23 cellular contexts compared by ENCODE assay signal in the genomic region with DNA sequence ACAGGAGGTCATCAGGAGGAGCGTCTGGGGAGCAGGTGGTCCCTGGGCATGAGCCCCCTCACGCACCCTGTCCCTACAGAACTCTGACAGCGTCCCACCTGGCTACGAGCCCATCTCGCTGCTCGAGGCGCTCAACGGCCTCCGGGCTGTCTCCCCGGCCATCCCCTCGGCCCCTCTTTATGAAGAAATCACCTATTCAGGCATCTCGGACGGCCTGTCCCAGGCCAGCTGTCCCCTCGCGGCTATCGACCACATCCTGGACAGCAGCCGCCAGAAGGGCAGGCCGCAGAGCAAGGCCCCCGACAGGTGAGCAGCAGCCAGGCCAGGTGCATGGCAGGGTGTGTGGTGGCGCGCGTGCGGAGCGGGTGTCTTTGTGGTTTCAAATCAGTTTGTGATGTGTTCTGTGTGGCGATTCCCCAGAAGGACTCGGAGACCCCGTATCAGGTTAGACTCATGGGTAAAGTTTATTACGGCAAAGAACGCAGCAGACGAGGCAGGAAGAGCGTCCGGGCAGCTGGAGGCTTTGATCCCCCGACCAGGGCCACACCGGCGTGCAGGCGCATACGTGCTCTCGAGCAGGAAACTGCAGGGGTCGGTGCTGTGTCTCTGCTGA. TPM values are rescaled to one million over a fixed set of nuclear protein-coding genes. Genes with fewer than 3 reads are reported as not detected.
DNase-seq lines count a peak whose midpoint lies in the region; ATAC-seq and TF ChIP-seq lines count a peak whose summit lies in the region.
"Had no signal": no experiment of that assay in that cellular context is flagged by ENCODE, and none has a peak within 500 bp of the region (broad histone marks: within the 10 kb centered on the region; RNA-seq: fewer than 3 reads in every experiment).

No MANE protein-coding gene starts in this region.

- no peaks in the 10 kb centered on the region for H3K36me3 ChIP-seq in ovary

- TF ChIP-seq CTCF in RWPE1 (conservative IDR thresholded peaks at IDR 0.05; ENCODE audit: low read depth) (no peak), dorsolateral prefrontal cortex (IDR thresholded peaks at IDR 0.05 in 54 of 56, conservative IDR thresholded peaks at IDR 0.05 in 2 of 56; ENCODE audit: low read depth in 1 of 56, partially characterized antibody in 56 of 56) (no peak), ovary (IDR thresholded peaks at IDR 0.05) (no peak)

- no peaks in the 10 kb centered on the region for H3K9me3 Mint-ChIP-seq in activated naive CD4-positive, alpha-beta T cell treated with anti-CD3 and anti-CD28 coated beads for 36 hours
- H3K9me3 Mint-ChIP-seq: CD4-positive, CD25-positive, alpha-beta regulatory T cell; memory B cell; natural killer cell treated with Interleukin-12 subunit alpha and Interleukin-12 subunit beta and Interleukin-15 and Interleukin-18, amount 100 ng/mL, for 72 hours; stimulated activated naive B cell treated with anti-CD40 and anti-IgM and Interleukin-4, amounts not matched to agents 10 μg/mL and 1 μg/mL and 100 μg/mL, for 72 hours; T-helper 1 cell treated with Interleukin-12 subunit alpha and Interleukin-12 subunit beta and Interleukin-4 antibody, amounts not matched to agents 30 μg/mL and 1 μg/mL, for 36 hours had no signal

- H3K27me3 Mint-ChIP-seq in activated naive CD4-positive, alpha-beta T cell treated with anti-CD3 and anti-CD28 coated beads for 36 hours (ENCODE audit: low read depth) = no peaks in the 10 kb centered on the region
- H3K27me3 Mint-ChIP-seq: CD4-positive, CD25-positive, alpha-beta regulatory T cell; memory B cell; natural killer cell treated with Interleukin-12 subunit alpha and Interleukin-12 subunit beta and Interleukin-15 and Interleukin-18, amount 100 ng/mL, for 72 hours; stimulated activated naive B cell treated with anti-CD40 and anti-IgM and Interleukin-4, amounts not matched to agents 10 μg/mL and 1 μg/mL and 100 μg/mL, for 72 hours had no signal

- no peaks in the 10 kb centered on the region for H3K9me3 ChIP-seq in ovary
- H3K9me3 ChIP-seq: upper lobe of left lung had no signal

- no peak for TF ChIP-seq POLR2A in ovary (IDR thresholded peaks at IDR 0.05)

- peaks cover 13% of the 10 kb centered on the region for H3K4me1 Mint-ChIP-seq in activated naive CD4-positive, alpha-beta T cell treated with anti-CD3 and anti-CD28 coated beads for 36 hours (ENCODE audit: low read depth)

- 89 to 91% (median 91%) methylated on average over 39 of the region's 39 CpGs for WGBS in ovary, 3 donors

- DNase-seq in activated naive CD4-positive, alpha-beta T cell treated with anti-CD3 and anti-CD28 coated beads for 36 hours = no peak
- no peak for DNase-seq in activated naive CD4-positive, alpha-beta T cell treated with anti-CD3 and anti-CD28 coated beads, Interleukin-2, amount 50 U/mL, for 16 hours
- DNase-seq in RWPE1 (ENCODE audit: low spot score) (no peak), dorsolateral prefrontal cortex (no peak), ovary (peak in 3 of 5 donors; percentile 47 to 63 (median 47)), NCI-H128 (lab: John Stamatoyannopoulos, UW; ENCODE audit: unreplicated experiment) (no peak)
- DNase-seq in activated CD8-positive, alpha-beta memory T cell treated with anti-CD3 and anti-CD28 coated beads, Interleukin-2, amount 50 U/mL, for 4 hours = no peak
- DNase-seq: activated CD4-positive, alpha-beta T cell treated with anti-CD3 and anti-CD28 coated beads for 1 hour; activated T-cell treated with anti-CD3 and anti-CD28 coated beads for 4 hours; DMS53; effector CD4-positive, alpha-beta T cell; NCI-H1092 treated with DMSO at 0.1 percent for 48 hours; NCI-H524; SHP77 treated with DMSO at 0.1 percent for 48 hours; stimulated activated CD4-positive, alpha-beta T cell treated with anti-CD3 and anti-CD28 coated beads, Interleukin-15, amount 100 ng/mL, for 24 hours; stimulated activated naive B cell treated with anti-CD40 and anti-IgM and Interleukin-4, amounts not matched to agents 10 μg/mL and 1 μg/mL and 100 μg/mL, for 72 hours had no signal

- intact Hi-C loops in activated naive CD4-positive, alpha-beta T cell treated with anti-CD3 and anti-CD28 coated beads for 36 hours (cut with micrococcal nuclease) = no loop called here
- intact Hi-C loops in dorsolateral prefrontal cortex (cut with DNase I) (loop anchor here (2.0 to 10.0 kb wide), 3 partner anchors 57 to 167 kb away; a partner anchor contains a TSS), ovary (cut with DNase I) (no loop called here)

- CTCF ChIA-PET in activated naive CD4-positive, alpha-beta T cell treated with anti-CD3 and anti-CD28 coated beads for 36 hours (lab: Charles Lee) = interaction anchor here (1.1 kb wide), 1 partner anchor 10 kb away, joined by 3 read pairs; no protein-coding TSS in a partner anchor
- CTCF ChIA-PET in RWPE1 (lab: Yijun Ruan, JAX) = interaction anchor here (0.6 kb wide), 1 partner anchor 31 kb away, joined by 5 read pairs; no protein-coding TSS in a partner anchor

- no peak for ATAC-seq in GM21723 (IDR thresholded peaks at IDR 0.05; ENCODE audit: unreplicated experiment)
- ATAC-seq: natural killer cell treated with Interleukin-12 subunit alpha and Interleukin-12 subunit beta and Interleukin-15 and Interleukin-18, amount 100 ng/mL, for 72 hours; stimulated activated naive B cell treated with anti-CD40 and anti-IgM and Interleukin-4, amounts not matched to agents 10 μg/mL and 1 μg/mL and 100 μg/mL, for 72 hours had no signal

- H3K4me1 ChIP-seq in ovary (ENCODE audit: insufficient read depth) = peaks cover 5% of the 10 kb centered on the region

- H3K27me3 ChIP-seq in dorsolateral prefrontal cortex = no peaks in the 10 kb centered on the region
- H3K27me3 ChIP-seq in ovary = no peaks in the 10 kb centered on the region
- H3K27me3 ChIP-seq: cardiac muscle cell, upper lobe of left lung had no signal

- H3K4me3 Mint-ChIP-seq in activated naive CD4-positive, alpha-beta T cell treated with anti-CD3 and anti-CD28 coated beads for 36 hours = no peak overlapping the region
- H3K4me3 Mint-ChIP-seq: memory B cell; natural killer cell treated with Interleukin-12 subunit alpha and Interleukin-12 subunit beta and Interleukin-15 and Interleukin-18, amount 100 ng/mL, for 72 hours; stimulated activated naive B cell treated with anti-CD40 and anti-IgM and Interleukin-4, amounts not matched to agents 10 μg/mL and 1 μg/mL and 100 μg/mL, for 72 hours; T-helper 1 cell treated with Interleukin-12 subunit alpha and Interleukin-12 subunit beta and Interleukin-4 antibody, amounts not matched to agents 30 μg/mL and 1 μg/mL, for 36 hours had no signal

- peak overlapping the region; percentile 80 for H3K27ac Mint-ChIP-seq in activated naive CD4-positive, alpha-beta T cell treated with anti-CD3 and anti-CD28 coated beads for 36 hours
- H3K27ac Mint-ChIP-seq: memory B cell had no signal

- POLR2A ChIA-PET in RWPE1 (lab: Yijun Ruan, JAX; ENCODE audit: low non-redundant PET) = no interaction called here

- H3K27ac ChIP-seq in RWPE1 (peak overlapping the region; percentile 99), dorsolateral prefrontal cortex (peak overlapping the region in 41 of 59 donors; percentile 20 to 88 (median 71)), ovary (peak overlapping the region in 1 of 2 donors; percentile 75)

- no peak for TF ChIP-seq EP300 in ovary (IDR thresholded peaks at IDR 0.05)

- H3K4me3 ChIP-seq in dorsolateral prefrontal cortex = peak overlapping the region in 3 of 59 donors; percentile 49 to 56 (median 49)
- no peak overlapping the region for H3K4me3 ChIP-seq in ovary
- H3K4me3 ChIP-seq: cardiac muscle cell had no signal

- peaks cover 2% of the 10 kb centered on the region for H3K36me3 Mint-ChIP-seq in activated naive CD4-positive, alpha-beta T cell treated with anti-CD3 and anti-CD28 coated beads for 36 hours (ENCODE audit: low read depth)
- H3K36me3 Mint-ChIP-seq: natural killer cell treated with Interleukin-12 subunit alpha and Interleukin-12 subunit beta and Interleukin-15 and Interleukin-18, amount 100 ng/mL, for 72 hours had no signal

RNA-seq across cellular contexts. Expression of a gene that starts 11.8 kb away (rescaled TPM):
- 10 to 100 TPM; 20.0 to 20.7 TPM for total RNA-seq in activated naive CD4-positive, alpha-beta T cell treated with anti-CD3 and anti-CD28 coated beads for 36 hours
- total RNA-seq in dorsolateral prefrontal cortex = 10 to 100 TPM; 29.9 to 65.8 (median 39.8) TPM
- total RNA-seq in ovary = 10 to 100 TPM; 19.4 to 33.1 (median 28.0) TPM
- polyA plus RNA-seq in ovary = 10 to 100 TPM in 1 of 2 donors, 1 to 10 TPM in 1; 8.1 to 33.6 TPM

RNA-seq across cellular contexts. Expression of a gene that starts 52.5 kb away (rescaled TPM):
- 10 to 100 TPM in 1 of 2 experiments, 1 to 10 TPM in 1; 8.2 to 11.7 TPM for total RNA-seq in activated naive CD4-positive, alpha-beta T cell treated with anti-CD3 and anti-CD28 coated beads for 36 hours
- total RNA-seq in dorsolateral prefrontal cortex (10 to 100 TPM; 28.1 to 66.1 (median 44.0) TPM), ovary (10 to 100 TPM; 19.8 to 37.4 (median 32.3) TPM)
- 10 to 100 TPM in 1 of 2 donors, 1 to 10 TPM in 1; 6.7 to 26.0 TPM for polyA plus RNA-seq in ovary

RNA-seq across cellular contexts. Expression of a gene that starts 52.8 kb away (rescaled TPM):
- under 1 TPM in 1 of 2 experiments, not detected in 1; 0.07 TPM for total RNA-seq in activated naive CD4-positive, alpha-beta T cell treated with anti-CD3 and anti-CD28 coated beads for 36 hours
- total RNA-seq in dorsolateral prefrontal cortex (1 to 10 TPM in 92 of 120 experiments, under 1 TPM in 28; 0.23 to 4.7 (median 1.5) TPM), ovary (1 to 10 TPM in 6 of 7 donors, under 1 TPM in 1; 0.48 to 9.1 (median 1.5) TPM)
- polyA plus RNA-seq in ovary = 1 to 10 TPM in 1 of 2 donors, under 1 TPM in 1; 0.35 to 1.2 TPM
- total RNA-seq: CD4-positive, CD25-positive, alpha-beta regulatory T cell had no signal

RNA-seq across cellular contexts. Expression of a gene that starts 57.0 kb away (rescaled TPM):
- total RNA-seq in activated naive CD4-positive, alpha-beta T cell treated with anti-CD3 and anti-CD28 coated beads for 36 hours = 10 to 100 TPM; 46.3 to 48.8 TPM
- total RNA-seq in dorsolateral prefrontal cortex = 100 to 1,000 TPM in 117 of 120 experiments, 10 to 100 TPM in 3; 92.0 to 167 (median 124) TPM
- total RNA-seq in ovary = 10 to 100 TPM; 23.2 to 94.2 (median 64.6) TPM
- polyA plus RNA-seq in ovary = 10 to 100 TPM; 21.5 to 27.9 TPM

Comparison
In these comparisons a context has a peak if more than half of its experiments do, and no peak if none do; other contexts are left out.
1. DNase-seq: peak in ovary (3 of 5); none in activated naive CD4-positive, alpha-beta T cell treated with anti-CD3 and anti-CD28 coated beads for 36 hours (single experiment), activated naive CD4-positive, alpha-beta T cell treated with anti-CD3 and anti-CD28 coated beads, Interleukin-2, amount 50 U/mL, for 16 hours (single experiment), RWPE1 (single experiment), dorsolateral prefrontal cortex (0 of 10), NCI-H128 (single experiment) and activated CD8-positive, alpha-beta memory T cell treated with anti-CD3 and anti-CD28 coated beads, Interleukin-2, amount 50 U/mL, for 4 hours (single experiment).
2. intact Hi-C loops: an anchor here in dorsolateral prefrontal cortex (2.0 to 10.0 kb wide); none called in activated naive CD4-positive, alpha-beta T cell treated with anti-CD3 and anti-CD28 coated beads for 36 hours and ovary.